Comparison of ENCODE assay signal across 4 cellular contexts in the genomic region with DNA sequence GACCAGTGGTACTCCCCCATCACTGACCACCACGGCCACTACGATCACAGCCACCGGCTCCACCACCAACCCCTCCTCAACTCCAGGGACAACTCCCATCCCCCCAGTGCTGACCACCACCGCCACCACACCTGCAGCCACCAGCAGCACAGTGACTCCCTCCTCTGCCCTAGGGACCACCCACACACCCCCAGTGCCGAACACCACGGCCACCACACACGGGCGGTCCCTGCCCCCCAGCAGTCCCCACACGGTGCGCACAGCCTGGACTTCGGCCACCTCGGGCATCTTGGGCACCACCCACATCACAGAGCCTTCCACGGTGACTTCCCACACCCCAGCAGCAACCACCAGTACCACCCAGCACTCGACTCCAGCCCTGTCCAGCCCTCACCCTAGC. TPM values are rescaled to one million over a fixed set of nuclear protein-coding genes. Genes with fewer than 3 reads are reported as not detected.
"Had no signal": no experiment of that assay in that cellular context is flagged by ENCODE, and none has a peak within 500 bp of the region (broad histone marks: within the 10 kb centered on the region; RNA-seq: fewer than 3 reads in every experiment).

No MANE protein-coding gene starts in this region.

RNA-seq across cellular contexts. Expression of a gene that starts 24.2 kb away (rescaled TPM):
- total RNA-seq: GM23248, H4, H9, HFFc6 had no signal
